Comparison of ENCODE assay signal across 9 cellular contexts in genomic region chr16:69917739-69918138, GRCh38. TPM values are rescaled to one million over a fixed set of nuclear protein-coding genes. Genes with fewer than 3 reads are reported as not detected.
DNase-seq lines count a peak whose midpoint lies in the region; ATAC-seq and TF ChIP-seq lines count a peak whose summit lies in the region.
"Had no signal": no experiment of that assay in that cellular context is flagged by ENCODE, and none has a peak within 500 bp of the region (broad histone marks: within the 10 kb centered on the region; RNA-seq: fewer than 3 reads in every experiment).

No MANE protein-coding gene starts in this region.

- H3K9me3 ChIP-seq in Caco-2 (no peaks in the 10 kb centered on the region), ovary (no peaks in the 10 kb centered on the region)

- H3K27ac Mint-ChIP-seq in Caco-2 (ENCODE audit: unreplicated experiment) = peak overlapping the region; percentile 95

- POLR2A ChIA-PET in Caco-2 (lab: Charles Lee) = interaction anchor here (1.0 kb wide), 1 partner anchor 163 kb away, joined by 4 read pairs; the partner anchor contains the start of gene NOB1
- POLR2A ChIA-PET in GM10248 (lab: Yijun Ruan, JAX) = no interaction called here

- peaks cover 24% of the 10 kb centered on the region for H3K4me1 Mint-ChIP-seq in Caco-2 (ENCODE audit: low read depth, unreplicated experiment)
- H3K4me1 Mint-ChIP-seq: central memory CD8-positive, alpha-beta T cell had no signal

- BruUV-seq in Caco-2 (replicated peaks; lab: Mats Ljungman, UMichigan) = no TSS peak

- no peak for TF ChIP-seq POLR2A in ovary (IDR thresholded peaks at IDR 0.05)

- H3K36me3 ChIP-seq in Caco-2 (ENCODE audit: control insufficient read depth, insufficient read depth, low read length) = no peaks in the 10 kb centered on the region
- H3K36me3 ChIP-seq in ovary = no peaks in the 10 kb centered on the region

- no peak for TF ChIP-seq EP300 in ovary (IDR thresholded peaks at IDR 0.05)

- 3 to 10% (median 4%) methylated on average over 20 of the region's 20 CpGs for WGBS in ovary, 3 donors

- peak in 1 of 2 experiments; percentile 11 for TF ChIP-seq CTCF in Caco-2 (IDR thresholded peaks at IDR 0.05; ENCODE audit: insufficient read depth in 1 of 2, low read depth in 1 of 2, low read length in 1 of 2, severe bottlenecking in 1 of 2, unreplicated experiment in 1 of 2)
- TF ChIP-seq CTCF in foreskin keratinocyte (conservative IDR thresholded peaks at IDR 0.05) = no peak
- no peak for TF ChIP-seq CTCF in ovary (IDR thresholded peaks at IDR 0.05)
- no peak for TF ChIP-seq CTCF in GM10248 (IDR thresholded peaks at IDR 0.05; ENCODE audit: control extremely low read depth, extremely low read depth, low read depth, missing control alignments)

- H3K27me3 Mint-ChIP-seq in Caco-2 (ENCODE audit: insufficient read depth, unreplicated experiment) = no peaks in the 10 kb centered on the region
- H3K27me3 Mint-ChIP-seq: central memory CD8-positive, alpha-beta T cell had no signal

- H3K4me3 Mint-ChIP-seq in Caco-2 (ENCODE audit: unreplicated experiment) = peak overlapping the region; percentile 74
- H3K4me3 Mint-ChIP-seq: central memory CD8-positive, alpha-beta T cell had no signal

- CTCF ChIA-PET in Caco-2 (lab: Charles Lee) (interaction anchor here (1.2 to 1.8 kb wide), 2 partner anchors 10 to 12 kb away, joined by 4 to 19 read pairs; no protein-coding TSS in a partner anchor), GM10248 (lab: Yijun Ruan, JAX) (interaction anchor here (5.0 kb wide), 1 partner anchor 12 kb away, joined by 26 read pairs; no protein-coding TSS in a partner anchor)

- intact Hi-C loops in Caco-2 (cut with micrococcal nuclease; ENCODE audit: unreplicated experiment) = loop anchor here (2.0 to 5.0 kb wide), 3 partner anchors 13 to 60 kb away; no protein-coding TSS in a partner anchor
- intact Hi-C loops in ovary (cut with DNase I) = no loop called here

- H3K4me1 ChIP-seq in Caco-2 (peaks cover 14% of the 10 kb centered on the region), foreskin keratinocyte (peaks cover 6% of the 10 kb centered on the region), ovary (ENCODE audit: insufficient read depth) (peaks cover 5% of the 10 kb centered on the region)

- peak; percentile 90 to 92 for DNase-seq in Caco-2
- DNase-seq in SW 1271 (lab: John Stamatoyannopoulos, UW) = peak; percentile 49 to 79
- DNase-seq in foreskin keratinocyte = peak; percentile 89 to 94
- peak; percentile 75 to 89 (median 78) for DNase-seq in ovary
- DNase-seq in DMS53 (lab: John Stamatoyannopoulos, UW) = no peak
- no peak for DNase-seq in activated naive CD4-positive, alpha-beta T cell treated with Interleukin-2 at 50 U/mL for 16 hours
- DNase-seq in GM10248 (ENCODE audit: extremely low spot score) = no peak

- peaks cover 11% of the 10 kb centered on the region for H3K36me3 Mint-ChIP-seq in Caco-2 (ENCODE audit: insufficient read depth, unreplicated experiment)

- H3K27me3 ChIP-seq in Caco-2 (replicated peaks; ENCODE audit: control insufficient read depth, insufficient read depth, low read length) = no peaks in the 10 kb centered on the region
- H3K27me3 ChIP-seq in foreskin keratinocyte = no peaks in the 10 kb centered on the region
- no peaks in the 10 kb centered on the region for H3K27me3 ChIP-seq in ovary

- H3K27ac ChIP-seq in foreskin keratinocyte (no peak overlapping the region), ovary (peak overlapping the region; percentile 3 to 71)

- no peaks in the 10 kb centered on the region for H3K9me3 Mint-ChIP-seq in Caco-2 (ENCODE audit: unreplicated experiment)
- H3K9me3 Mint-ChIP-seq: central memory CD8-positive, alpha-beta T cell had no signal

- H3K4me3 ChIP-seq in Caco-2 (ENCODE audit: low read depth, low read length) (peak overlapping the region; percentile 18), ovary (no peak overlapping the region)

- peak; percentile 99 for ATAC-seq in foreskin keratinocyte
- no peak for ATAC-seq in HG02623 (IDR thresholded peaks at IDR 0.05; ENCODE audit: unreplicated experiment)

RNA-seq across cellular contexts. Expression of gene CLEC18A, which starts 33.4 kb away (rescaled TPM):
- total RNA-seq in Caco-2 (2022) (1.3 and 1.6 TPM in 2 replicates), foreskin keratinocyte (0.10 and 0.11 TPM in 2 replicates), ovary (1 to 10 TPM in 2 of 7 donors, under 1 TPM in 4, not detected in 1; 0.12 to 1.5 (median 0.39) TPM)
- polyA plus RNA-seq in foreskin keratinocyte (0.04 and 0.06 TPM in 2 replicates), ovary (under 1 TPM; 0.47 to 0.64 TPM)

Comparison
In these comparisons a context has a peak if more than half of its experiments do, and no peak if none do; other contexts are left out.
1. DNase-seq: peak in Caco-2 (2 of 2), SW 1271 (2 of 2), foreskin keratinocyte (2 of 2) and ovary (5 of 5); none in DMS53 (single experiment), activated naive CD4-positive, alpha-beta T cell treated with Interleukin-2 at 50 U/mL for 16 hours (single experiment) and GM10248 (single experiment).